ENCODE assay signal across 21 cellular contexts in the genomic region with DNA sequence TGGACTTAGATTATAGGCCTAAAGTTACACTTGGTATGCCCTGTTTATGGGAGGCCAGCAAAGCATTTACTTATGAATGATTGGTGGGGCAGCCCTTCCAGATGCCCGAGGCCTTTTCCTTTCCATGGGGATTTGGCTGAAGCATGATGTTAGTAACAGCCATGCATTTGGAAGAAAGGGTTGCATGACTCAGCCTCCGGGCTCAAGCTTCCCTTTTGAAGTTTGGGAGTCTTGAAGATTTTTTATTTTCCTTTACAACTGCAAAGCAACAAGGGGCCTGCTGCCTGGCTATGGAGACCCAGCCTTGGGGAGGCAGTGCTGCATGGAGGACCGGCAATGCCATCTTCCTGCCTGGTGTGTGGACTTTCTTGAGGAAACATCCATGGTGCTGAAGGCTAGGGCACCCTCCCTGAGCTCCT.
"Had no signal": no experiment of that assay in that cellular context is flagged by ENCODE, and none has a peak within 500 bp of the region (broad histone marks: within the 10 kb centered on the region; RNA-seq: fewer than 3 reads in every experiment).

No MANE protein-coding gene starts in this region.

- DNase-seq: activated CD4-positive, alpha-beta T cell treated with anti-CD3 and anti-CD28 coated beads, Interleukin-2, amount 50 U/mL, for 4 hours; activated gamma-delta T cell treated with Interleukin-2 at 50 U/mL for 16 hours; activated T-cell treated with anti-CD3 and anti-CD28 coated beads for 4 hours; caudate nucleus; dorsolateral prefrontal cortex; endodermal cell; head of caudate nucleus; left lung; midbrain; retina; stimulated activated CD4-positive, alpha-beta T cell treated with anti-CD3 and anti-CD28 coated beads, Interleukin-1b, Interleukin-23, amount 100 ng/mL, for 48 hours; T-helper 17 cell; transverse colon had no signal

- H3K27me3 Mint-ChIP-seq: stimulated activated naive CD8-positive, alpha-beta T cell treated with anti-CD3 and anti-CD28 coated beads, Interleukin-15, Interleukin-2, amounts not matched to agents 100 ng/mL and 50 ng/mL, for 24 hours had no signal

- ATAC-seq: left lung, T-helper 17 cell had no signal

- H3K9me3 Mint-ChIP-seq: activated T-helper 1 cell treated with anti-CD3 and anti-CD28 coated beads, Interleukin-12 subunit alpha, Interleukin-12 subunit beta, Interleukin-2, Interleukin-4 antibody, amounts not matched to agents 30 ng/mL and 10 ng/mL and 1 ng/mL, durations not matched to agents 14 hours and 24 hours and 36 hours; endodermal cell; neural crest cell; stimulated activated naive CD8-positive, alpha-beta T cell treated with anti-CD3 and anti-CD28 coated beads, Interleukin-15, Interleukin-2, amounts not matched to agents 100 ng/mL and 50 ng/mL, for 24 hours had no signal

- H3K9me3 ChIP-seq: left lung, suprapubic skin, transverse colon, vagina had no signal

- H3K4me1 Mint-ChIP-seq: T-helper 17 cell had no signal

- H3K36me3 ChIP-seq: left lung, suprapubic skin, transverse colon, vagina had no signal

- H3K27me3 ChIP-seq: left lung, suprapubic skin, transverse colon, vagina had no signal

- H3K36me3 Mint-ChIP-seq: activated naive CD8-positive, alpha-beta T cell had no signal

- H3K27ac ChIP-seq: dorsolateral prefrontal cortex, epithelial cell of prostate, left lung, suprapubic skin, transverse colon, vagina, VCaP had no signal

- H3K27ac Mint-ChIP-seq: activated naive CD8-positive, alpha-beta T cell; activated T-helper 1 cell treated with anti-CD3 and anti-CD28 coated beads, Interleukin-12 subunit alpha, Interleukin-12 subunit beta, Interleukin-2, Interleukin-4 antibody, amounts not matched to agents 30 ng/mL and 10 ng/mL and 1 ng/mL, durations not matched to agents 14 hours and 24 hours and 36 hours; endodermal cell; stimulated activated naive CD8-positive, alpha-beta T cell treated with anti-CD3 and anti-CD28 coated beads, Interleukin-15, Interleukin-2, amounts not matched to agents 100 ng/mL and 50 ng/mL, for 24 hours; T-helper 17 cell had no signal

- H3K4me3 ChIP-seq: dorsolateral prefrontal cortex, left lung, suprapubic skin, transverse colon, vagina had no signal

- H3K4me1 ChIP-seq: left lung, suprapubic skin, transverse colon had no signal

- H3K4me3 Mint-ChIP-seq: activated naive CD8-positive, alpha-beta T cell; activated T-helper 1 cell treated with anti-CD3 and anti-CD28 coated beads, Interleukin-12 subunit alpha, Interleukin-12 subunit beta, Interleukin-2, Interleukin-4 antibody, amounts not matched to agents 30 ng/mL and 10 ng/mL and 1 ng/mL, durations not matched to agents 14 hours and 24 hours and 36 hours; endodermal cell; neural crest cell; stimulated activated naive CD8-positive, alpha-beta T cell treated with anti-CD3 and anti-CD28 coated beads, Interleukin-15, Interleukin-2, amounts not matched to agents 100 ng/mL and 50 ng/mL, for 24 hours; T-helper 17 cell had no signal
